24 cellular contexts compared by ENCODE assay signal in the genomic region with DNA sequence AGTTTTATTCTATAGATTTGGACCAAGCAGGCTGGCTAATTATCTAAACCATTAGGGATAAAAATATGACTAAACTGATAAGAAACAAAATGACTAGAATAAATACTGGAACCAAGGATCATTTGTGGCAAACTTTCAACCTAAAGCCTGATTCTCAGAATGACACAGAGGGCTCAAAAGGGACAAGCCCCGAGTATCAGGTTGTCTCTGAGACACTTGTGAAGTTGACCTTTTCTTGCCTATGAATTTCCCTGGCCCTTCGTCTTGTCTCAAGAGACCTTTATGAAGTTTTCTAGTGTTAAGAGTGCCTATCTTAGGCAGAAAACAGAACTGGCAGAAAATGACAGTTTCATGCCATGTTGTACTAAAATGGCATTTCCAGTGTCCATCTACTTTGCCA.
DNase-seq lines count a peak whose midpoint lies in the region; ATAC-seq lines count a peak whose summit lies in the region.
"Had no signal": no experiment of that assay in that cellular context is flagged by ENCODE, and none has a peak within 500 bp of the region (broad histone marks: within the 10 kb centered on the region; RNA-seq: fewer than 3 reads in every experiment).

No MANE protein-coding gene starts in this region.

- no peak overlapping the region for H3K27ac Mint-ChIP-seq in activated T-cell treated with anti-CD3 and anti-CD28 coated beads, Interleukin-2, amount 50 U/mL, for 24 hours
- H3K27ac Mint-ChIP-seq: activated CD4-positive, alpha-beta T cell treated with anti-CD3 and anti-CD28 coated beads, Interleukin-2, amount 10 ng/mL, durations not matched to agents 7 days and 5 days; activated naive CD8-positive, alpha-beta T cell treated with anti-CD3 and anti-CD28 coated beads, Interleukin-2, amount 50 U/mL, for 24 hours; brain; endodermal cell had no signal

- no peaks in the 10 kb centered on the region for H3K9me3 Mint-ChIP-seq in activated T-cell treated with anti-CD3 and anti-CD28 coated beads, Interleukin-2, amount 50 U/mL, for 24 hours
- H3K9me3 Mint-ChIP-seq: activated CD4-positive, alpha-beta T cell treated with anti-CD3 and anti-CD28 coated beads, Interleukin-2, amount 10 ng/mL, durations not matched to agents 7 days and 5 days; activated naive CD8-positive, alpha-beta T cell treated with anti-CD3 and anti-CD28 coated beads, Interleukin-2, amount 50 U/mL, for 24 hours; brain; endodermal cell had no signal

- H3K4me3 Mint-ChIP-seq in activated T-cell treated with anti-CD3 and anti-CD28 coated beads, Interleukin-2, amount 50 U/mL, for 24 hours: no peak overlapping the region
- H3K4me3 Mint-ChIP-seq: activated CD4-positive, alpha-beta T cell treated with anti-CD3 and anti-CD28 coated beads, Interleukin-2, amount 10 ng/mL, durations not matched to agents 7 days and 5 days; activated naive CD8-positive, alpha-beta T cell treated with anti-CD3 and anti-CD28 coated beads, Interleukin-2, amount 50 U/mL, for 24 hours; brain; endodermal cell; naive B cell had no signal

- H3K36me3 Mint-ChIP-seq in activated T-cell treated with anti-CD3 and anti-CD28 coated beads, Interleukin-2, amount 50 U/mL, for 24 hours (ENCODE audit: low read depth): no peaks in the 10 kb centered on the region
- H3K36me3 Mint-ChIP-seq: brain, naive B cell had no signal

- H3K4me1 Mint-ChIP-seq in activated T-cell treated with anti-CD3 and anti-CD28 coated beads, Interleukin-2, amount 50 U/mL, for 24 hours (ENCODE audit: low read depth): no peaks in the 10 kb centered on the region
- H3K4me1 Mint-ChIP-seq: activated CD4-positive, alpha-beta T cell treated with anti-CD3 and anti-CD28 coated beads, Interleukin-2, amount 10 ng/mL, durations not matched to agents 7 days and 5 days; activated naive CD8-positive, alpha-beta T cell treated with anti-CD3 and anti-CD28 coated beads, Interleukin-2, amount 50 U/mL, for 24 hours; endodermal cell; naive B cell had no signal

- peak; percentile 52 for ATAC-seq in GM18508 (IDR thresholded peaks at IDR 0.05; ENCODE audit: insufficient read depth, unreplicated experiment)
- ATAC-seq in GM21381 (IDR thresholded peaks at IDR 0.05; ENCODE audit: unreplicated experiment): peak; percentile 56
- ATAC-seq in HG02870 (IDR thresholded peaks at IDR 0.05; ENCODE audit: unreplicated experiment): peak; percentile 70
- ATAC-seq in HG03442 (IDR thresholded peaks at IDR 0.05; ENCODE audit: unreplicated experiment): peak; percentile 58
- ATAC-seq in HG02970 (IDR thresholded peaks at IDR 0.05; ENCODE audit: low FRiP score, unreplicated experiment): no peak
- ATAC-seq: activated naive CD8-positive, alpha-beta T cell treated with anti-CD3 and anti-CD28 coated beads, Interleukin-2, amount 50 U/mL, for 24 hours; left cardiac atrium; PC-3 had no signal

- no peak for DNase-seq in activated T-cell treated with anti-CD3 and anti-CD28 coated beads, Interleukin-2, amount 50 U/mL, for 24 hours
- DNase-seq in NOMO-1 (lab: John Stamatoyannopoulos, UW; ENCODE audit: unreplicated experiment in 2 of 2): no peak
- no peak for DNase-seq in NCI-H1694 treated with DMSO at 0.1 percent for 48 hours (lab: John Stamatoyannopoulos, UW)
- DNase-seq: activated CD4-positive, alpha-beta T cell treated with anti-CD3 and anti-CD28 coated beads, Interleukin-2, amount 10 ng/mL, durations not matched to agents 7 days and 5 days; activated CD8-positive, alpha-beta memory T cell treated with anti-CD3 and anti-CD28 coated beads, Interleukin-2, amount 50 U/mL, for 4 hours; activated effector memory CD4-positive, alpha-beta T cell treated with anti-CD3 and anti-CD28 coated beads, Interleukin-2, amount 50 U/mL, for 16 hours; activated naive CD8-positive, alpha-beta T cell treated with anti-CD3 and anti-CD28 coated beads, Interleukin-2, amount 50 U/mL, for 24 hours; Calu3; endodermal cell; KG1; left cardiac atrium; mesendoderm; naive B cell; NCI-H774; PC-3; retina; spleen; stimulated activated CD4-positive, alpha-beta T cell treated with anti-CD3 and anti-CD28 coated beads, Interleukin-4, amount 100 ng/mL, for 4 hours had no signal

- H3K27me3 Mint-ChIP-seq in activated T-cell treated with anti-CD3 and anti-CD28 coated beads, Interleukin-2, amount 50 U/mL, for 24 hours: no peaks in the 10 kb centered on the region
- H3K27me3 Mint-ChIP-seq: activated CD4-positive, alpha-beta T cell treated with anti-CD3 and anti-CD28 coated beads, Interleukin-2, amount 10 ng/mL, durations not matched to agents 7 days and 5 days; activated naive CD8-positive, alpha-beta T cell treated with anti-CD3 and anti-CD28 coated beads, Interleukin-2, amount 50 U/mL, for 24 hours; brain; naive B cell had no signal
